22 cellular contexts compared by ENCODE assay signal in genomic region chr2:203605302-203605701, GRCh38.
A peak's percentile ranks its signal among the peaks of the same experiment; 100 is the strongest.
DNase-seq lines count a peak whose midpoint lies in the region; ATAC-seq lines count a peak whose summit lies in the region.
"Had no signal": no experiment of that assay in that cellular context is flagged by ENCODE, and none has a peak within 500 bp of the region (broad histone marks: within the 10 kb centered on the region; RNA-seq: fewer than 3 reads in every experiment).

No MANE protein-coding gene starts in this region.

- ATAC-seq in esophagus mucosa (peak; percentile 20), GM21737 (IDR thresholded peaks at IDR 0.05; ENCODE audit: unreplicated experiment) (no peak)
- ATAC-seq: body of pancreas had no signal

- H3K27ac Mint-ChIP-seq in activated T-helper 1 cell treated with anti-CD3 and anti-CD28 coated beads, Interleukin-12 subunit alpha, Interleukin-12 subunit beta, Interleukin-2, Interleukin-4 antibody, amounts not matched to agents 30 ng/mL and 10 ng/mL and 1 ng/mL, durations not matched to agents 14 hours and 24 hours and 36 hours = no peak overlapping the region
- H3K27ac Mint-ChIP-seq: neural progenitor cell; T-helper 2 cell treated with Interferon-gamma antibody and Interleukin-4, amounts not matched to agents 5 μg/mL and 100 μg/mL, for 36 hours had no signal

- no peaks in the 10 kb centered on the region for H3K36me3 Mint-ChIP-seq in activated T-helper 1 cell treated with anti-CD3 and anti-CD28 coated beads, Interleukin-12 subunit alpha, Interleukin-12 subunit beta, Interleukin-2, Interleukin-4 antibody, amounts not matched to agents 30 ng/mL and 10 ng/mL and 1 ng/mL, durations not matched to agents 14 hours and 24 hours and 36 hours (ENCODE audit: low read depth)
- H3K36me3 Mint-ChIP-seq: neural progenitor cell had no signal

- no peak overlapping the region for H3K4me3 Mint-ChIP-seq in activated T-helper 1 cell treated with anti-CD3 and anti-CD28 coated beads, Interleukin-12 subunit alpha, Interleukin-12 subunit beta, Interleukin-2, Interleukin-4 antibody, amounts not matched to agents 30 ng/mL and 10 ng/mL and 1 ng/mL, durations not matched to agents 14 hours and 24 hours and 36 hours
- H3K4me3 Mint-ChIP-seq: neural progenitor cell; T-helper 2 cell treated with Interferon-gamma antibody and Interleukin-4, amounts not matched to agents 5 μg/mL and 100 μg/mL, for 36 hours had no signal

- H3K9me3 Mint-ChIP-seq in activated T-helper 1 cell treated with anti-CD3 and anti-CD28 coated beads, Interleukin-12 subunit alpha, Interleukin-12 subunit beta, Interleukin-2, Interleukin-4 antibody, amounts not matched to agents 30 ng/mL and 10 ng/mL and 1 ng/mL, durations not matched to agents 14 hours and 24 hours and 36 hours = no peaks in the 10 kb centered on the region
- H3K9me3 Mint-ChIP-seq: neural progenitor cell; T-helper 2 cell treated with Interferon-gamma antibody and Interleukin-4, amounts not matched to agents 5 μg/mL and 100 μg/mL, for 36 hours had no signal

- peak; percentile 58 for DNase-seq in amniotic epithelial cell (ENCODE audit: low read depth)
- DNase-seq in iris pigment epithelial cell (ENCODE audit: low read depth) = peak; percentile 58
- peak; percentile 28 for DNase-seq in renal cortical epithelial cell (ENCODE audit: low read depth)
- no peak for DNase-seq in NCI-H510A treated with DMSO at 0.1 percent for 48 hours (lab: John Stamatoyannopoulos, UW)
- DNase-seq in activated T-helper 1 cell treated with anti-CD3 and anti-CD28 coated beads, Interleukin-12 subunit alpha, Interleukin-12 subunit beta, Interleukin-2, Interleukin-4 antibody, amounts not matched to agents 30 ng/mL and 10 ng/mL and 1 ng/mL, durations not matched to agents 14 hours and 24 hours and 36 hours (ENCODE audit: low spot score) = no peak
- DNase-seq: activated CD4-positive, alpha-beta T cell treated with anti-CD3 and anti-CD28 coated beads for 4 hours; activated naive CD4-positive, alpha-beta T cell; activated T-cell treated with anti-CD3 and anti-CD28 coated beads, Interleukin-2, amount 50 U/mL, for 1 hour; body of pancreas; effector memory CD4-positive, alpha-beta T cell; Karpas-422; NCI-H146; NCI-H2107; NCI-H446 treated with DMSO at 0.1 percent for 48 hours; posterior cingulate gyrus; SHP77; stimulated activated naive CD4-positive, alpha-beta T cell treated with Interleukin-2 at 50 U/mL for 16 hours; uterus had no signal

- peaks cover under 1% of the 10 kb centered on the region for H3K4me1 Mint-ChIP-seq in activated T-helper 1 cell treated with anti-CD3 and anti-CD28 coated beads, Interleukin-12 subunit alpha, Interleukin-12 subunit beta, Interleukin-2, Interleukin-4 antibody, amounts not matched to agents 30 ng/mL and 10 ng/mL and 1 ng/mL, durations not matched to agents 14 hours and 24 hours and 36 hours (ENCODE audit: low read depth)

- intact Hi-C loops in activated T-helper 1 cell treated with anti-CD3 and anti-CD28 coated beads, Interleukin-12 subunit alpha, Interleukin-12 subunit beta, Interleukin-2, Interleukin-4 antibody, amounts not matched to agents 30 ng/mL and 10 ng/mL and 1 ng/mL, durations not matched to agents 14 hours and 24 hours and 36 hours (cut with micrococcal nuclease) = no loop called here

- peaks cover 49% of the 10 kb centered on the region for H3K27me3 Mint-ChIP-seq in activated T-helper 1 cell treated with anti-CD3 and anti-CD28 coated beads, Interleukin-12 subunit alpha, Interleukin-12 subunit beta, Interleukin-2, Interleukin-4 antibody, amounts not matched to agents 30 ng/mL and 10 ng/mL and 1 ng/mL, durations not matched to agents 14 hours and 24 hours and 36 hours (ENCODE audit: insufficient read depth)

Comparison
In these comparisons a context has a peak if more than half of its experiments do, and no peak if none do; other contexts are left out.
1. DNase-seq: peak in amniotic epithelial cell (single experiment), iris pigment epithelial cell (single experiment) and renal cortical epithelial cell (single experiment); none in NCI-H510A treated with DMSO at 0.1 percent for 48 hours (single experiment) and activated T-helper 1 cell treated with anti-CD3 and anti-CD28 coated beads, Interleukin-12 subunit alpha, Interleukin-12 subunit beta, Interleukin-2, Interleukin-4 antibody, amounts not matched to agents 30 ng/mL and 10 ng/mL and 1 ng/mL, durations not matched to agents 14 hours and 24 hours and 36 hours (single experiment).